Comparison of ENCODE assay signal across 14 cellular contexts in genomic region chr5:92605591-92605990, GRCh38.
DNase-seq lines count a peak whose midpoint lies in the region; ATAC-seq and TF ChIP-seq lines count a peak whose summit lies in the region.
"Had no signal": no experiment of that assay in that cellular context is flagged by ENCODE, and none has a peak within 500 bp of the region (broad histone marks: within the 10 kb centered on the region; RNA-seq: fewer than 3 reads in every experiment).

No MANE protein-coding gene starts in this region.

- BruUV-seq in Panc1 (replicated peaks; lab: Mats Ljungman, UMichigan), result no TSS peak

- POLR2A ChIA-PET in Panc1 (lab: Charles Lee), result no interaction called here

- TF ChIP-seq CTCF in AG10803 (conservative IDR thresholded peaks at IDR 0.05; ENCODE audit: low read length), result no peak
- TF ChIP-seq CTCF in Panc1 (IDR thresholded peaks at IDR 0.05), result no peak
- no peak for TF ChIP-seq CTCF in fibroblast of villous mesenchyme (IDR thresholded peaks at IDR 0.05; ENCODE audit: insufficient read depth, low read depth, low read length)

- CTCF ChIA-PET in Panc1 (lab: Charles Lee), result no interaction called here

- H3K4me3 ChIP-seq in AG10803 (ENCODE audit: low read length) (no peak overlapping the region), Panc1 (ENCODE audit: low read depth in 2 of 2, low read length in 2 of 2) (no peak overlapping the region), fibroblast of villous mesenchyme (ENCODE audit: low read depth, low read length) (no peak overlapping the region)
- H3K4me3 ChIP-seq: HAP-1 had no signal

- no peaks in the 10 kb centered on the region for H3K27me3 ChIP-seq in Panc1 (ENCODE audit: control insufficient read depth, insufficient read depth, low read length)

- DNase-seq in AG10803 (ENCODE audit: low read depth) (peak; percentile 17), NCI-H1105 (lab: John Stamatoyannopoulos, UW) (peak; percentile 9), Panc1 (ENCODE audit: low read depth, low spot score) (no peak), fibroblast of villous mesenchyme (ENCODE audit: low read depth) (peak; percentile 49), NCI-H1048 (lab: John Stamatoyannopoulos, UW) (no peak)
- no peak for DNase-seq in stimulated activated CD4-positive, alpha-beta T cell treated with anti-CD3 and anti-CD28 coated beads, Interleukin-1b, Interleukin-23, amount 100 ng/mL, for 48 hours
- DNase-seq in activated CD4-positive, alpha-beta T cell treated with anti-CD3 and anti-CD28 coated beads, Interleukin-2, amount 50 U/mL, for 4 hours, result no peak
- DNase-seq: C1 segment of cervical spinal cord, KBM-7, NCI-H345, NCI-H774, T1000 had no signal

- in situ Hi-C loops in Panc1 (cut with HindIII; ENCODE audit: low pct_unique_long_range_greater_than_20kb, low sequenced_read_pairs), result no loop called here

- intact Hi-C loops in Panc1 (cut with micrococcal nuclease; ENCODE audit: unreplicated experiment), result no loop called here

- H3K27ac ChIP-seq in Panc1 (ENCODE audit: low read length), result peak overlapping the region; percentile 58; the same call in 1 of the 2 replicates

- H3K4me1 ChIP-seq in Panc1 (ENCODE audit: control insufficient read depth, insufficient read depth, low read length), result peaks cover 9% of the 10 kb centered on the region

- ATAC-seq in Panc1, result no peak
- no peak for ATAC-seq in HG03439 (IDR thresholded peaks at IDR 0.05; ENCODE audit: unreplicated experiment)

- H3K9me3 ChIP-seq in Panc1 (ENCODE audit: control insufficient read depth, insufficient read depth, low read depth, low read length), result 0 out of 2 replicates have a peak, but pooled peaks cover 3% of the 10 kb centered on the region
- H3K9me3 ChIP-seq: HAP-1 had no signal

- no peaks in the 10 kb centered on the region for H3K36me3 ChIP-seq in Panc1 (ENCODE audit: control insufficient read depth, insufficient read depth, low read length)
- H3K36me3 ChIP-seq: HAP-1 had no signal

Comparison
In these comparisons a context has a peak if more than half of its experiments do, and no peak if none do; other contexts are left out.
1. DNase-seq: peak in AG10803 (single experiment), NCI-H1105 (single experiment) and fibroblast of villous mesenchyme (single experiment); none in Panc1 (single experiment), stimulated activated CD4-positive, alpha-beta T cell treated with anti-CD3 and anti-CD28 coated beads, Interleukin-1b, Interleukin-23, amount 100 ng/mL, for 48 hours (single experiment), NCI-H1048 (single experiment) and activated CD4-positive, alpha-beta T cell treated with anti-CD3 and anti-CD28 coated beads, Interleukin-2, amount 50 U/mL, for 4 hours (0 of 2).